2 cellular contexts compared by ENCODE assay signal in genomic region chr17:57990037-57990436, GRCh38.
TF ChIP-seq lines count a peak whose summit lies in the region.

No MANE protein-coding gene starts in this region.

TF ChIP-seq in SK-N-SH, 30 proteins besides CTCF, POLR2A, EP300 and RAD21:
- TF ChIP-seq POLR2AphosphoS5 (IDR thresholded peaks at IDR 0.05; ENCODE audit: low read depth, low read length) (no peak), GABPA (IDR thresholded peaks at IDR 0.05; ENCODE audit: low read depth) (no peak), RXRA (IDR thresholded peaks at IDR 0.05; ENCODE audit: borderline replicate concordance, low read depth) (no peak), FOXJ3 (CRISPR knock-in tag; IDR thresholded peaks at IDR 0.05) (no peak), MAX (IDR thresholded peaks at IDR 0.05; ENCODE audit: low read depth) (no peak), SIN3A (IDR thresholded peaks at IDR 0.05; ENCODE audit: borderline replicate concordance, low read depth, low read length) (no peak), IRF3 (IDR thresholded peaks at IDR 0.05; ENCODE audit: low read depth, low read length) (no peak), FOXM1 (IDR thresholded peaks at IDR 0.05; ENCODE audit: low read depth) (no peak), MEF2A (IDR thresholded peaks at IDR 0.05; ENCODE audit: borderline replicate concordance, low read depth) (no peak), PBX3 (IDR thresholded peaks at IDR 0.05) (no peak), TEAD4 (IDR thresholded peaks at IDR 0.05; ENCODE audit: borderline replicate concordance, insufficient read depth) (no peak), EZH2phosphoT487 (IDR thresholded peaks at IDR 0.05; ENCODE audit: borderline replicate concordance, low read depth) (no peak), YY1 (IDR thresholded peaks at IDR 0.05; ENCODE audit: low read depth) (no peak), TCF12 (IDR thresholded peaks at IDR 0.05) (no peak), NFIC (IDR thresholded peaks at IDR 0.05; ENCODE audit: borderline replicate concordance) (no peak)

TF ChIP-seq in SK-N-SH treated with all-trans-retinoic acid at 6 μM for 48 hours, 23 proteins besides CTCF, POLR2A, EP300 and RAD21:
- TF ChIP-seq TSHZ2 (CRISPR knock-in tag; IDR thresholded peaks at IDR 0.05) (no peak), ZNF8 (CRISPR knock-in tag; IDR thresholded peaks at IDR 0.05) (no peak), CSRNP3 (CRISPR knock-in tag; IDR thresholded peaks at IDR 0.05) (no peak), TCF4 (CRISPR knock-in tag; IDR thresholded peaks at IDR 0.05; ENCODE audit: borderline replicate concordance) (no peak), PPARA (CRISPR knock-in tag; IDR thresholded peaks at IDR 0.05; ENCODE audit: borderline replicate concordance) (no peak), GLIS3 (CRISPR knock-in tag; IDR thresholded peaks at IDR 0.05) (no peak), ZFP30 (CRISPR knock-in tag; IDR thresholded peaks at IDR 0.05) (no peak), SNAI2 (CRISPR knock-in tag; IDR thresholded peaks at IDR 0.05) (no peak), CREB5 (CRISPR knock-in tag; IDR thresholded peaks at IDR 0.05; ENCODE audit: low read depth) (no peak), BACH2 (CRISPR knock-in tag; IDR thresholded peaks at IDR 0.05; ENCODE audit: borderline replicate concordance) (no peak), RARB (CRISPR knock-in tag; IDR thresholded peaks at IDR 0.05) (no peak), PATZ1 (CRISPR knock-in tag; IDR thresholded peaks at IDR 0.05; ENCODE audit: borderline replicate concordance) (no peak), ZNF565 (CRISPR knock-in tag; conservative IDR thresholded peaks at IDR 0.05; ENCODE audit: low read depth) (no peak), TOX (CRISPR knock-in tag; IDR thresholded peaks at IDR 0.05; ENCODE audit: borderline replicate concordance) (no peak), ARNTL (CRISPR knock-in tag; IDR thresholded peaks at IDR 0.05; ENCODE audit: borderline replicate concordance, low read depth) (no peak), ESRRG (CRISPR knock-in tag; IDR thresholded peaks at IDR 0.05) (no peak), ZC3H10 (CRISPR knock-in tag; IDR thresholded peaks at IDR 0.05) (no peak), OSR1 (CRISPR knock-in tag; IDR thresholded peaks at IDR 0.05) (no peak)
TF ChIP-seq in SK-N-SH treated with all-trans-retinoic acid at 6 μM for 48 hours: peak in this region for 0.
